ENCODE assay signal across 33 cellular contexts in genomic region chr1:115933625-115934024, GRCh38. TPM values are rescaled to one million over a fixed set of nuclear protein-coding genes. Genes with fewer than 3 reads are reported as not detected.
DNase-seq lines count a peak whose midpoint lies in the region; ATAC-seq, FAIRE-seq and TF ChIP-seq lines count a peak whose summit lies in the region.
"Had no signal": no experiment of that assay in that cellular context is flagged by ENCODE, and none has a peak within 500 bp of the region (broad histone marks: within the 10 kb centered on the region; RNA-seq: fewer than 3 reads in every experiment).

No MANE protein-coding gene starts in this region.

- ATAC-seq in left lung, result peak; percentile 85
- ATAC-seq in lower lobe of right lung, result peak; percentile 59 to 87
- ATAC-seq in upper lobe of right lung, result peak; percentile 56
- ATAC-seq: A549; CD8-positive, alpha-beta T cell had no signal

- H3K36me3 ChIP-seq in left lung, result no peaks in the 10 kb centered on the region
- no peaks in the 10 kb centered on the region for H3K36me3 ChIP-seq in lower lobe of right lung
- no peaks in the 10 kb centered on the region for H3K36me3 ChIP-seq in upper lobe of right lung
- H3K36me3 ChIP-seq: BE2C; BLaER1; BLaER1 treated with 17β-estradiol and CSF1 and Interleukin-3, amounts not matched to agents 10 nM and 100 nM had no signal

- H3K4me3 ChIP-seq in left lung, result no peak overlapping the region
- H3K4me3 ChIP-seq in lower lobe of right lung, result no peak overlapping the region
- H3K4me3 ChIP-seq in upper lobe of right lung, result no peak overlapping the region
- H3K4me3 ChIP-seq: A549; BLaER1; BLaER1 treated with 17β-estradiol and CSF1 and Interleukin-3, amounts not matched to agents 10 nM and 100 nM had no signal

- TF ChIP-seq POLR2A in H54 (IDR thresholded peaks at IDR 0.05; ENCODE audit: low read depth, low read length), result no peak

- H3K27me3 ChIP-seq in left lung (no peaks in the 10 kb centered on the region), lower lobe of right lung (ENCODE audit: low read depth) (no peaks in the 10 kb centered on the region), upper lobe of right lung (no peaks in the 10 kb centered on the region)
- H3K27me3 ChIP-seq: BE2C; BLaER1; BLaER1 treated with 17β-estradiol and CSF1 and Interleukin-3, amounts not matched to agents 10 nM and 100 nM had no signal

- no peaks in the 10 kb centered on the region for H3K4me1 ChIP-seq in left lung
- no peaks in the 10 kb centered on the region for H3K4me1 ChIP-seq in lower lobe of right lung
- no peaks in the 10 kb centered on the region for H3K4me1 ChIP-seq in upper lobe of right lung
- H3K4me1 ChIP-seq: A549; BLaER1; BLaER1 treated with 17β-estradiol and CSF1 and Interleukin-3, amounts not matched to agents 10 nM and 100 nM; Caco-2 had no signal

- TF ChIP-seq CTCF in left lung (IDR thresholded peaks at IDR 0.05) (no peak), lower lobe of right lung (IDR thresholded peaks at IDR 0.05) (no peak), upper lobe of right lung (IDR thresholded peaks at IDR 0.05) (no peak)

- FAIRE-seq in H54 (lab: Jason Lieb, UNC), result no peak
- FAIRE-seq: A204.1, A549, D721Med had no signal

- H3K9me3 ChIP-seq in left lung (no peaks in the 10 kb centered on the region), lower lobe of right lung (no peaks in the 10 kb centered on the region), upper lobe of right lung (no peaks in the 10 kb centered on the region)
- H3K9me3 ChIP-seq: A549, BE2C, Caco-2 had no signal

- intact Hi-C loops in left lung (cut with DNase I), result no loop called here
- intact Hi-C loops in lower lobe of right lung (cut with DNase I), result no loop called here
- intact Hi-C loops in upper lobe of right lung (cut with DNase I), result no loop called here

- no peak for DNase-seq in left lung
- DNase-seq in lower lobe of right lung, result no peak
- no peak for DNase-seq in upper lobe of right lung
- DNase-seq in GM19240 (ENCODE audit: insufficient read length, low spot score), result no peak
- DNase-seq in NCI-H2227 (lab: John Stamatoyannopoulos, UW; ENCODE audit: unreplicated experiment), result no peak
- DNase-seq in H54 (ENCODE audit: insufficient read length, low spot score), result no peak
- DNase-seq: 8988T; ACHN; AML-193; BE2C; C1 segment of cervical spinal cord; Caco-2; Calu3; CD4-positive, alpha-beta memory T cell; CD4-positive, alpha-beta T cell; CD4-positive, CD25-positive, alpha-beta regulatory T cell; CD8-positive, alpha-beta memory T cell; CD8-positive, alpha-beta T cell; COR-L47; DMS 273 treated with DMSO at 0.1 percent for 48 hours; DMS153; DMS53; DMS79; DMS79 treated with DMSO at 0.1 percent for 48 hours; DND-41; EL had no signal

- no peak overlapping the region for H3K27ac ChIP-seq in left lung
- H3K27ac ChIP-seq in lower lobe of right lung, result no peak overlapping the region
- H3K27ac ChIP-seq in upper lobe of right lung, result no peak overlapping the region
- H3K27ac ChIP-seq: 22Rv1; A549; BLaER1; BLaER1 treated with 17β-estradiol and CSF1 and Interleukin-3, amounts not matched to agents 10 nM and 100 nM; C4-2B had no signal

RNA-seq across cellular contexts. Expression of gene SLC22A15, which starts 42.7 kb away (rescaled TPM):
- total RNA-seq in left lung, result 10 to 100 TPM; 11.2 to 23.0 TPM
- 26.8 TPM for total RNA-seq in lower lobe of right lung
- total RNA-seq in upper lobe of right lung, result 25.7 TPM
